Comparison of ENCODE assay signal across 16 cellular contexts in the genomic region with DNA sequence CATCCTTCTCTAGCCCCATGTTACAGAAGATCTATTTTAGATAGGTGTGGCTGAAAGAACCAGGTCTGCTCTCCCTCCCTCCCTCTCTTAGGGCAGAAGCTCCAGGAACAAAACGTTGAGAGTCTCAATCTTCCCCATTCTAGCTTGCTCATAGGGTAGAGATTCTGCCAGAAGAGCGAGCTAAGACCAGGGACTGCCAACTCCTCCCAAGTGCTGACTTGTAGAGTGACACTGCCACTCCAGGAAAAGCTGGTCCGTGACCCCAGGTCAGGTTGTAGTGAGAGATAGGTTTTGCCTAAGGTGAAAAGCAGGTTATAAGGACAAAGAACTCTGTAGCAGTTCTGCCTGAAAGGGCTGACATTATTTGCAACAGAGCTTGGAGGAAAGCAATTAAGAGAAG.
"Had no signal": no experiment of that assay in that cellular context is flagged by ENCODE, and none has a peak within 500 bp of the region (broad histone marks: within the 10 kb centered on the region; RNA-seq: fewer than 3 reads in every experiment).

No MANE protein-coding gene starts in this region.

- ATAC-seq: left lung; naive thymus-derived CD4-positive, alpha-beta T cell had no signal

- H3K9me3 ChIP-seq: heart right ventricle, left lung, right atrium auricular region, upper lobe of left lung, uterus had no signal

- H3K4me3 Mint-ChIP-seq: immature natural killer cell; naive thymus-derived CD4-positive, alpha-beta T cell had no signal

- H3K27ac Mint-ChIP-seq: immature natural killer cell had no signal

- H3K36me3 ChIP-seq: uterus had no signal

- H3K27me3 ChIP-seq: heart right ventricle, left lung, right atrium auricular region, upper lobe of left lung, uterus had no signal

- H3K4me1 ChIP-seq: left lung, right atrium auricular region, upper lobe of left lung, uterus had no signal

- H3K27ac ChIP-seq: heart right ventricle, left lung, right atrium auricular region, upper lobe of left lung, uterus had no signal

- FAIRE-seq: frontal cortex, keratinocyte had no signal

- H3K27me3 Mint-ChIP-seq: naive thymus-derived CD4-positive, alpha-beta T cell had no signal

- H3K9me3 Mint-ChIP-seq: immature natural killer cell had no signal

- DNase-seq: effector memory CD4-positive, alpha-beta T cell; heart right ventricle; hypothalamus; immature natural killer cell; left lung; mesenchymal stem cell; naive thymus-derived CD4-positive, alpha-beta T cell; stimulated activated CD4-positive, alpha-beta T cell treated with anti-CD3 and anti-CD28 coated beads, Interleukin-2, amount 100 ng/mL, for 48 hours; stimulated activated naive CD4-positive, alpha-beta T cell treated with Interleukin-2 at 50 U/mL for 16 hours; upper lobe of left lung; uterus had no signal

- H3K4me3 ChIP-seq: heart right ventricle, left lung, lung, right atrium auricular region, smooth muscle cell, upper lobe of left lung, uterus had no signal

- H3K4me2 ChIP-seq: smooth muscle cell had no signal
